ENCODE assay signal across 12 cellular contexts in the genomic region with DNA sequence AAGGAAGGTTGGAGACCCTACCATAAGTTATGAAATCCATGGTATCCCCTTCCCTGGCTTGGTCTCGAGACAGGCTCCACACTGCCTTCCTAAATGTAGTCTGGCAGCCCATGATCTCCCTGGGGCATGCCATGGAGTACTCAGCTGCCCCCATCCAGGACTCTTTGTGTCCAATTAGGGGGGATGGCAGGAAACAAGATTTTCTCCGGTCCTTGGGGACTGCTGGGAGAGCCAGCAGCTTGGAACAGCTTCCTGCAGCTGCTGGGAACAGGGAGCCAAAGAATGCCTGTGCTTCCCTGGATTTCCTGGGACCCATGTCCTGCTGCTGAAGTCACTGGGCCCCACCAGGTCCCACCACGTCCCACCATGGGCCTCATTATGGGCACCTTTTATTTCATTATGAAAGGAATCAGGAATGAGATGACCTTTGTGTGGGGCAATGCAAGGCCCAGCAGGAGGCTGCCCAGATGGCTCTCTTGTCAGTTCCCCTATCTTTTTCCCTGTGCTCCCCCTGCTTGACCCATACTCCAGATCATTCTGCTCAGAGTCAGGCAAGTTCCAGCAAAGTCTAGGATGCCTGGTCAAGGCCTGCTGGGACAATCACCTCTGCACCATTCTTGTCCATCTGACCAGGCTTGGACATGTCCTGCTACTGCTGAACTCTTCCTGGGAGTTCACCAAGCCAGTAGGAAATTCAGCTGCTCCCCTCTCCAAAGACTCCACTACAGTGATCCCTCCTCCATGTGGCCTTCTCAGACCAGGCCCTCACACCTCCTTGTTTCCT. TPM values are rescaled to one million over a fixed set of nuclear protein-coding genes. Genes with fewer than 3 reads are reported as not detected.
DNase-seq lines count a peak whose midpoint lies in the region; ATAC-seq and TF ChIP-seq lines count a peak whose summit lies in the region.
"Had no signal": no experiment of that assay in that cellular context is flagged by ENCODE, and none has a peak within 500 bp of the region (broad histone marks: within the 10 kb centered on the region; RNA-seq: fewer than 3 reads in every experiment).

No MANE protein-coding gene starts in this region.

- no peak overlapping the region for H3K27ac ChIP-seq in A673 (ENCODE audit: low read depth, low read length, poor library complexity, severe bottlenecking)
- H3K27ac ChIP-seq in liver (ENCODE audit: low read depth in 1 of 2, low read length in 2 of 2), result no peak overlapping the region
- H3K27ac ChIP-seq: esophagus muscularis mucosa, HL-60, SK-N-MC had no signal

- H3K36me3 ChIP-seq in A673 (ENCODE audit: insufficient read depth, low read length, poor library complexity, severe bottlenecking) (no peaks in the 10 kb centered on the region), liver (ENCODE audit: control insufficient read depth in 4 of 4, insufficient read depth in 3 of 4, low read depth in 1 of 4, low read length in 3 of 4) (no peaks in the 10 kb centered on the region)
- H3K36me3 ChIP-seq: esophagus muscularis mucosa had no signal

- no peak for TF ChIP-seq RAD21 in liver (IDR thresholded peaks at IDR 0.05)

- no peak overlapping the region for H3K4me3 Mint-ChIP-seq in WTC11
- H3K4me3 Mint-ChIP-seq: stimulated activated memory B cell treated with anti-CD40 and anti-IgM and Interleukin-4, amounts not matched to agents 10 μg/mL and 1 μg/mL and 100 μg/mL, for 72 hours had no signal

- H3K9me3 ChIP-seq in A673 (ENCODE audit: low read depth, low read length, poor library complexity, severe bottlenecking), result no peaks in the 10 kb centered on the region
- no peaks in the 10 kb centered on the region for H3K9me3 ChIP-seq in liver (ENCODE audit: control insufficient read depth in 4 of 4, low read length in 3 of 4)
- H3K9me3 ChIP-seq: esophagus muscularis mucosa had no signal

- no peak overlapping the region for H3K9ac ChIP-seq in liver (ENCODE audit: low read depth in 1 of 2, low read length in 2 of 2)

- CTCF ChIA-PET in A673 (lab: Charles Lee) (no interaction called here), WTC11 (lab: Charles Lee) (interaction anchor here (0.6 to 2.7 kb wide), 30 partner anchors 9 to 433 kb away, joined by 3 to 62 read pairs (median 6); partner anchors contain the start of genes BSN, C3orf62, DAG1 and IMPDH2)

- 80% methylated on average over 3 of the region's 3 CpGs for WGBS in liver

- BruUV-seq in A673 (replicated peaks; lab: Mats Ljungman, UMichigan), result no TSS peak

- DNase-seq in A673 (ENCODE audit: low spot score) (peak; percentile 28), WTC11 (ENCODE audit: low spot score) (no peak), COR-L47 (lab: John Stamatoyannopoulos, UW) (no peak)
- DNase-seq in activated CD4-positive, alpha-beta T cell treated with anti-CD3 and anti-CD28 coated beads for 4 hours, result no peak
- DNase-seq: MV-4-11, NCI-H510A had no signal

- ATAC-seq in WTC11, result no peak
- no peak for ATAC-seq in HG02798 (IDR thresholded peaks at IDR 0.05; ENCODE audit: poor library complexity, unreplicated experiment)

- H3K27me3 ChIP-seq in A673 (replicated peaks; ENCODE audit: insufficient read depth, low read depth, low read length, poor library complexity), result no peaks in the 10 kb centered on the region
- H3K27me3 ChIP-seq in liver (ENCODE audit: control insufficient read depth in 4 of 4, insufficient read depth in 4 of 4, low read length in 3 of 4), result no peaks in the 10 kb centered on the region
- H3K27me3 ChIP-seq: esophagus muscularis mucosa had no signal

- POLR2A ChIA-PET in A673 (lab: Charles Lee; ENCODE audit: low non-redundant PET), result no interaction called here
- POLR2A ChIA-PET in WTC11 (lab: Charles Lee), result interaction anchor here (1.0 to 2.2 kb wide), 5 partner anchors 14 to 115 kb away, joined by 3 to 19 read pairs (median 9); partner anchors contain the start of gene DAG1

- no peaks in the 10 kb centered on the region for H3K9me3 Mint-ChIP-seq in WTC11
- H3K9me3 Mint-ChIP-seq: stimulated activated memory B cell treated with anti-CD40 and anti-IgM and Interleukin-4, amounts not matched to agents 10 μg/mL and 1 μg/mL and 100 μg/mL, for 72 hours had no signal

- H3K4me3 ChIP-seq in A673 (ENCODE audit: low read depth, low read length, poor library complexity, severe bottlenecking), result no peak overlapping the region
- no peak overlapping the region for H3K4me3 ChIP-seq in liver (ENCODE audit: low read depth in 1 of 3, low read length in 3 of 3)
- H3K4me3 ChIP-seq: esophagus muscularis mucosa, SK-N-MC had no signal

- H3K4me1 Mint-ChIP-seq in WTC11, result peaks cover 31% of the 10 kb centered on the region
- H3K4me1 Mint-ChIP-seq: stimulated activated memory B cell treated with anti-CD40 and anti-IgM and Interleukin-4, amounts not matched to agents 10 μg/mL and 1 μg/mL and 100 μg/mL, for 72 hours had no signal

- H3K4me1 ChIP-seq in A673 (ENCODE audit: insufficient read depth, low read length, poor library complexity, severe bottlenecking) (no peaks in the 10 kb centered on the region), liver (ENCODE audit: control insufficient read depth in 4 of 4, insufficient read depth in 4 of 4, low read length in 3 of 4) (no peaks in the 10 kb centered on the region)

- intact Hi-C loops in A673 (cut with micrococcal nuclease; ENCODE audit: unreplicated experiment), result no loop called here

- TF ChIP-seq CTCF in A673 (conservative IDR thresholded peaks at IDR 0.05; ENCODE audit: low read depth, low read length) (no peak), WTC11 (IDR thresholded peaks at IDR 0.05) (no peak), liver (IDR thresholded peaks at IDR 0.05; ENCODE audit: low read depth, low read length, missing input control) (no peak)

- no peaks in the 10 kb centered on the region for H3K36me3 Mint-ChIP-seq in WTC11
- H3K36me3 Mint-ChIP-seq: stimulated activated memory B cell treated with anti-CD40 and anti-IgM and Interleukin-4, amounts not matched to agents 10 μg/mL and 1 μg/mL and 100 μg/mL, for 72 hours had no signal

- no peaks in the 10 kb centered on the region for H3K27me3 Mint-ChIP-seq in WTC11 (ENCODE audit: low read depth)
- H3K27me3 Mint-ChIP-seq: stimulated activated memory B cell treated with anti-CD40 and anti-IgM and Interleukin-4, amounts not matched to agents 10 μg/mL and 1 μg/mL and 100 μg/mL, for 72 hours had no signal

- H3K27ac Mint-ChIP-seq in WTC11, result peak overlapping the region; percentile 85
- H3K27ac Mint-ChIP-seq: stimulated activated memory B cell treated with anti-CD40 and anti-IgM and Interleukin-4, amounts not matched to agents 10 μg/mL and 1 μg/mL and 100 μg/mL, for 72 hours had no signal

TF ChIP-seq in WTC11, 78 proteins besides CTCF, POLR2A, EP300 and RAD21:
- TF ChIP-seq, protein P1, sequence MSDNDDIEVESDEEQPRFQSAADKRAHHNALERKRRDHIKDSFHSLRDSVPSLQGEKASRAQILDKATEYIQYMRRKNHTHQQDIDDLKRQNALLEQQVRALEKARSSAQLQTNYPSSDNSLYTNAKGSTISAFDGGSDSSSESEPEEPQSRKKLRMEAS (CRISPR knock-in tag; IDR thresholded peaks at IDR 0.05), result 0 out of 2 replicates have a peak, but pooled peaks have one; percentile 10
- no peak for TF ChIP-seq OVOL2 (CRISPR knock-in tag; IDR thresholded peaks at IDR 0.05; ENCODE audit: borderline replicate concordance)
- no peak for TF ChIP-seq ELF4 (CRISPR knock-in tag; IDR thresholded peaks at IDR 0.05; ENCODE audit: low read depth)

TF ChIP-seq in liver, 16 proteins besides CTCF, POLR2A, EP300 and RAD21 (continues in another document):
- TF ChIP-seq JUND (IDR thresholded peaks at IDR 0.05) (no peak), NR2F2 (IDR thresholded peaks at IDR 0.05) (no peak), RXRA (IDR thresholded peaks at IDR 0.05) (peak; percentile 79 to 86), SP1 (IDR thresholded peaks at IDR 0.05) (peak; percentile 26), FOXA2 (IDR thresholded peaks at IDR 0.05) (no peak)
- TF ChIP-seq, protein P2, sequence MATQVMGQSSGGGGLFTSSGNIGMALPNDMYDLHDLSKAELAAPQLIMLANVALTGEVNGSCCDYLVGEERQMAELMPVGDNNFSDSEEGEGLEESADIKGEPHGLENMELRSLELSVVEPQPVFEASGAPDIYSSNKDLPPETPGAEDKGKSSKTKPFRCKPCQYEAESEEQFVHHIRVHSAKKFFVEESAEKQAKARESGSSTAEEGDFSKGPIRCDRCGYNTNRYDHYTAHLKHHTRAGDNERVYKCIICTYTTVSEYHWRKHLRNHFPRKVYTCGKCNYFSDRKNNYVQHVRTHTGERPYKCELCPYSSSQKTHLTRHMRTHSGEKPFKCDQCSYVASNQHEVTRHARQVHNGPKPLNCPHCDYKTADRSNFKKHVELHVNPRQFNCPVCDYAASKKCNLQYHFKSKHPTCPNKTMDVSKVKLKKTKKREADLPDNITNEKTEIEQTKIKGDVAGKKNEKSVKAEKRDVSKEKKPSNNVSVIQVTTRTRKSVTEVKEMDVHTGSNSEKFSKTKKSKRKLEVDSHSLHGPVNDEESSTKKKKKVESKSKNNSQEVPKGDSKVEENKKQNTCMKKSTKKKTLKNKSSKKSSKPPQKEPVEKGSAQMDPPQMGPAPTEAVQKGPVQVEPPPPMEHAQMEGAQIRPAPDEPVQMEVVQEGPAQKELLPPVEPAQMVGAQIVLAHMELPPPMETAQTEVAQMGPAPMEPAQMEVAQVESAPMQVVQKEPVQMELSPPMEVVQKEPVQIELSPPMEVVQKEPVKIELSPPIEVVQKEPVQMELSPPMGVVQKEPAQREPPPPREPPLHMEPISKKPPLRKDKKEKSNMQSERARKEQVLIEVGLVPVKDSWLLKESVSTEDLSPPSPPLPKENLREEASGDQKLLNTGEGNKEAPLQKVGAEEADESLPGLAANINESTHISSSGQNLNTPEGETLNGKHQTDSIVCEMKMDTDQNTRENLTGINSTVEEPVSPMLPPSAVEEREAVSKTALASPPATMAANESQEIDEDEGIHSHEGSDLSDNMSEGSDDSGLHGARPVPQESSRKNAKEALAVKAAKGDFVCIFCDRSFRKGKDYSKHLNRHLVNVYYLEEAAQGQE (IDR thresholded peaks at IDR 0.05), result no peak
- TF ChIP-seq, protein P1 (IDR thresholded peaks at IDR 0.05), result no peak

RNA-seq across cellular contexts. Expression of gene DAG1, which starts 15.0 kb away (rescaled TPM):
- 36.5 and 36.8 TPM in 2 replicates for total RNA-seq in A673 (2021)
- total RNA-seq in WTC11 (2021), result 113 to 119 TPM (median 115 TPM) in 3 replicates
- total RNA-seq in liver, result 10 to 100 TPM; 16.1 to 40.8 TPM
- polyA plus RNA-seq in liver, result 10 to 100 TPM; 12.1 to 54.4 TPM

RNA-seq across cellular contexts. Expression of gene NICN1, which starts 26.0 kb away (rescaled TPM):
- total RNA-seq in A673 (2021) (2.9 and 6.8 TPM in 2 replicates), WTC11 (2021) (11.0 to 12.7 TPM (median 11.5 TPM) in 3 replicates), liver (1 to 10 TPM; 3.7 to 3.9 TPM)
- 1 to 10 TPM; 4.9 to 6.0 TPM for polyA plus RNA-seq in liver

RNA-seq across cellular contexts. Expression of gene AMT, which starts 32.8 kb away (rescaled TPM):
- total RNA-seq in A673 (2021) (1.3 and 2.1 TPM in 2 replicates), WTC11 (2021) (54.6 to 66.6 TPM (median 57.8 TPM) in 3 replicates), liver (10 to 100 TPM; 15.6 to 23.2 TPM)
- polyA plus RNA-seq in liver, result 10 to 100 TPM; 27.9 to 28.7 TPM

RNA-seq across cellular contexts. Expression of gene TCTA, which starts 42.9 kb away (rescaled TPM):
- total RNA-seq in A673 (2021), result 11.6 and 12.0 TPM in 2 replicates
- 10.1 to 11.9 TPM (median 11.5 TPM) in 3 replicates for total RNA-seq in WTC11 (2021)
- total RNA-seq in liver, result 10 to 100 TPM; 13.6 to 24.9 TPM
- polyA plus RNA-seq in liver, result 10 to 100 TPM; 24.3 to 28.2 TPM

RNA-seq across cellular contexts. Expression of gene RHOA, which starts 43.3 kb away (rescaled TPM):
- 194 and 198 TPM in 2 replicates for total RNA-seq in A673 (2021)
- 367 to 398 TPM (median 389 TPM) in 3 replicates for total RNA-seq in WTC11 (2021)
- total RNA-seq in liver, result 100 to 1,000 TPM; 157 to 162 TPM
- 100 to 1,000 TPM; 144 to 169 TPM for polyA plus RNA-seq in liver
